In genomic region chr11:119016216-119017009, GRCh38 we compare ENCODE assay signal across 8 cellular contexts. TPM values are rescaled to one million over a fixed set of nuclear protein-coding genes. Genes with fewer than 3 reads are reported as not detected.
DNase-seq lines count a peak whose midpoint lies in the region; ATAC-seq and TF ChIP-seq lines count a peak whose summit lies in the region.

No MANE protein-coding gene starts in this region.

- H3K27ac ChIP-seq in ACC112 (ENCODE audit: low read depth, low read length) (peak overlapping the region; percentile 71), ascending aorta (peak overlapping the region in 1 of 2 donors; percentile 29), mesodermal cell (ENCODE audit: low read depth, low read length, severe bottlenecking) (no peak overlapping the region)

- peaks cover 51% of the 10 kb centered on the region for H3K79me2 ChIP-seq in ACC112 (ENCODE audit: control insufficient read depth, insufficient read depth, low read length, unreplicated experiment)

- WGBS in mesodermal cell (ENCODE audit: insufficient coverage in 2 of 2), 2 experiments: 94 to 95% methylated on average over 10 to 12 of the region's 14 CpGs

- intact Hi-C loops in ascending aorta (cut with DNase I): no loop called here

- H3K4me1 ChIP-seq in ACC112 (ENCODE audit: control insufficient read depth, insufficient read depth, low read length, unreplicated experiment) (peaks cover 29% of the 10 kb centered on the region), ascending aorta (peaks cover 7 to 28% of the 10 kb centered on the region in 2 donors), mesodermal cell (ENCODE audit: control insufficient read depth, insufficient read depth, low read length, poor library complexity, severe bottlenecking) (peaks cover 9% of the 10 kb centered on the region)

- ATAC-seq in HG03097 (IDR thresholded peaks at IDR 0.05; ENCODE audit: low FRiP score, unreplicated experiment) (no peak), HG02981 (IDR thresholded peaks at IDR 0.05; ENCODE audit: unreplicated experiment) (no peak)

- H3K9me3 ChIP-seq in ascending aorta: no peaks in the 10 kb centered on the region
- H3K9me3 ChIP-seq in mesodermal cell (ENCODE audit: control insufficient read depth, low read length): no peaks in the 10 kb centered on the region

- no peak for DNase-seq in HFF-Myc (ENCODE audit: extremely low read depth, low read depth)
- DNase-seq in ascending aorta (ENCODE audit: low spot score in 2 of 2): no peak
- no peak for DNase-seq in NCI-H345 (lab: John Stamatoyannopoulos, UW)
- no peak for DNase-seq in NCI-H69 (lab: John Stamatoyannopoulos, UW)

- no peak overlapping the region for H2AFZ ChIP-seq in ACC112 (ENCODE audit: low read length, unreplicated experiment)

- H3K27me3 ChIP-seq in ACC112 (ENCODE audit: insufficient read depth, low read length) (no peaks in the 10 kb centered on the region), ascending aorta (no peaks in the 10 kb centered on the region)

- peak overlapping the region; percentile 88 for H3K4me3 ChIP-seq in ACC112 (ENCODE audit: low read depth, low read length)
- H3K4me3 ChIP-seq in HFF-Myc (replicated peaks; ENCODE audit: low read depth, low read length): peak overlapping the region; percentile 97
- peak overlapping the region; percentile 78 to 89 for H3K4me3 ChIP-seq in ascending aorta
- H3K4me3 ChIP-seq in mesodermal cell (ENCODE audit: extremely low read depth, insufficient read depth, low read length, poor library complexity, severe bottlenecking): peak overlapping the region; percentile 95

- no peak for TF ChIP-seq CTCF in HFF-Myc (IDR thresholded peaks at IDR 0.05; ENCODE audit: low read depth, low read length, missing control alignments)
- TF ChIP-seq CTCF in ascending aorta (IDR thresholded peaks at IDR 0.05): no peak

- H3K36me3 ChIP-seq in ACC112 (ENCODE audit: insufficient read depth, low read length) (peaks cover 40% of the 10 kb centered on the region), ascending aorta (peaks cover 34 to 54% of the 10 kb centered on the region in 2 donors), mesodermal cell (ENCODE audit: control insufficient read depth, insufficient read depth, low read length) (peaks cover 78% of the 10 kb centered on the region)

RNA-seq across cellular contexts. Expression of gene RPS25, which starts 1.7 kb away (rescaled TPM):
- 857 TPM for total RNA-seq in ascending aorta
- polyA plus RNA-seq in mesodermal cell (2013, experiment 1 of 2): 1,110 TPM
- 1,173 TPM for polyA plus RNA-seq in mesodermal cell (2013, experiment 2 of 2)

RNA-seq across cellular contexts. Expression of gene TRAPPC4, which starts 2.2 kb away (rescaled TPM):
- total RNA-seq in ascending aorta: 41.0 TPM
- polyA plus RNA-seq in mesodermal cell (2013, experiment 1 of 2): 82.2 TPM
- 77.0 TPM for polyA plus RNA-seq in mesodermal cell (2013, experiment 2 of 2)

RNA-seq across cellular contexts. Expression of gene SLC37A4, which starts 14.3 kb away (rescaled TPM):
- total RNA-seq in ascending aorta: 21.2 TPM
- polyA plus RNA-seq in mesodermal cell (2013, experiment 1 of 2): 23.5 TPM
- 22.4 TPM for polyA plus RNA-seq in mesodermal cell (2013, experiment 2 of 2)

RNA-seq across cellular contexts. Expression of gene CENATAC, which starts 18.5 kb away (rescaled TPM):
- 67.7 TPM for total RNA-seq in ascending aorta
- polyA plus RNA-seq in mesodermal cell (2013, experiment 1 of 2): 18.0 TPM
- 20.9 TPM for polyA plus RNA-seq in mesodermal cell (2013, experiment 2 of 2)

RNA-seq across cellular contexts. Expression of gene HYOU1, which starts 40.6 kb away (rescaled TPM):
- 98.4 TPM for total RNA-seq in ascending aorta
- polyA plus RNA-seq in mesodermal cell (2013, experiment 1 of 2): 246 TPM
- polyA plus RNA-seq in mesodermal cell (2013, experiment 2 of 2): 207 TPM
